In the genomic region with DNA sequence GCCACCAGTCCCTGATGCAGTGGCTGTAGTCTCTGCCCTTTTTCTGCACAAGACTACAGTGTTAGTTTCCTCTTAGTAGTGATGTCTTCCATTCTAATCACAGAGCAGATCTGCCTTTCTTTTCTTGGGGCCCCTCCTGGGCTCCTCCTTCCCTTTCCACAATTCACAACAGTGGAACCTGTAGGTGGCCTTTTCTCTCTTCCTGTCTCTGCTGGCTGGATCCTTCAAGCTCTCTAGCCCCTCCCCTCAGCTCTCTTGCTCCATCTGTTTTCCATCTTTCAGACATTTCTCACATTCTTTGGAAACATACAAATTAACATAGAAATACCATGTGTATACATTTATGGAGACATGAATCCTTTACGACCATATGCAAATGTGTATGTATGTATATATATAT, we compare ENCODE assay signal across 13 cellular contexts. TPM values are rescaled to one million over a fixed set of nuclear protein-coding genes. Genes with fewer than 3 reads are reported as not detected.
DNase-seq lines count a peak whose midpoint lies in the region; ATAC-seq and TF ChIP-seq lines count a peak whose summit lies in the region.
"Had no signal": no experiment of that assay in that cellular context is flagged by ENCODE, and none has a peak within 500 bp of the region (broad histone marks: within the 10 kb centered on the region; RNA-seq: fewer than 3 reads in every experiment).

No MANE protein-coding gene starts in this region.

- H3K27me3 ChIP-seq in esophagus muscularis mucosa: no peaks in the 10 kb centered on the region
- no peaks in the 10 kb centered on the region for H3K27me3 ChIP-seq in MG63

- peak overlapping the region; percentile 79 for H3K4me3 Mint-ChIP-seq in nephron progenitor cell
- H3K4me3 Mint-ChIP-seq: activated CD4-positive, alpha-beta memory T cell treated with anti-CD3 and anti-CD28 coated beads for 36 hours; CD8-positive, alpha-beta memory T cell had no signal

- H3K4me1 ChIP-seq in esophagus muscularis mucosa: no peaks in the 10 kb centered on the region

- intact Hi-C loops in esophagus muscularis mucosa (cut with DNase I): no loop called here

- TF ChIP-seq CTCF in AG09309 (IDR thresholded peaks at IDR 0.05; ENCODE audit: control insufficient read depth, insufficient read depth, low read depth, low read length, missing control alignments): no peak
- no peak for TF ChIP-seq CTCF in esophagus muscularis mucosa (IDR thresholded peaks at IDR 0.05)
- TF ChIP-seq CTCF in nephron progenitor cell (IDR thresholded peaks at IDR 0.05): no peak

- no peaks in the 10 kb centered on the region for H3K9me3 ChIP-seq in esophagus muscularis mucosa
- H3K9me3 ChIP-seq in MG63: no peaks in the 10 kb centered on the region

- peak overlapping the region; percentile 16 for H3K4me3 ChIP-seq in AG09309 (ENCODE audit: control insufficient read depth, low read depth, low read length)
- H3K4me3 ChIP-seq in esophagus muscularis mucosa: peak overlapping the region; percentile 34 to 48 (median 39)
- no peak overlapping the region for H3K4me3 ChIP-seq in MG63

- 74% methylated on average over 1 of the region's 1 CpG for WGBS in esophagus muscularis mucosa

- no peak for TF ChIP-seq EP300 in esophagus muscularis mucosa (IDR thresholded peaks at IDR 0.05)

- peaks cover 24% of the 10 kb centered on the region for H3K4me1 Mint-ChIP-seq in nephron progenitor cell

- H3K9me3 Mint-ChIP-seq in nephron progenitor cell: peaks cover 55% of the 10 kb centered on the region
- H3K9me3 Mint-ChIP-seq: activated CD4-positive, alpha-beta memory T cell treated with anti-CD3 and anti-CD28 coated beads for 36 hours; CD8-positive, alpha-beta memory T cell had no signal

- no peaks in the 10 kb centered on the region for H3K27me3 Mint-ChIP-seq in nephron progenitor cell (ENCODE audit: low read depth, poor library complexity)
- H3K27me3 Mint-ChIP-seq: activated CD4-positive, alpha-beta memory T cell treated with anti-CD3 and anti-CD28 coated beads for 36 hours had no signal

- no peak for TF ChIP-seq POLR2A in esophagus muscularis mucosa (IDR thresholded peaks at IDR 0.05; ENCODE audit: low read depth)

- ATAC-seq in GM21447 (IDR thresholded peaks at IDR 0.05; ENCODE audit: unreplicated experiment): no peak

- H3K36me3 ChIP-seq in esophagus muscularis mucosa (no peaks in the 10 kb centered on the region), MG63 (no peaks in the 10 kb centered on the region)

- DNase-seq in AG09309 (ENCODE audit: low read depth) (no peak), NCI-H1092 (lab: John Stamatoyannopoulos, UW) (peak; percentile 10), esophagus muscularis mucosa (ENCODE audit: extremely low spot score) (no peak), nephron progenitor cell (no peak), MG63 (no peak), LoVo (ENCODE audit: low spot score) (no peak)
- no peak for DNase-seq in stimulated activated CD4-positive, alpha-beta T cell treated with anti-CD3 and anti-CD28 coated beads, Interleukin-4, amount 100 ng/mL, for 4 hours
- DNase-seq: activated CD4-positive, alpha-beta memory T cell treated with anti-CD3 and anti-CD28 coated beads for 36 hours; CD8-positive, alpha-beta memory T cell; GOT3; NCI-H1417 treated with DMSO at 0.1 percent for 48 hours; stimulated activated CD4-positive, alpha-beta T cell treated with anti-CD3 and anti-CD28 coated beads, Interleukin-15, amount 100 ng/mL, for 24 hours had no signal

- H3K27ac ChIP-seq in esophagus muscularis mucosa (replicated peaks in 1 of 4): no peak overlapping the region

- peak overlapping the region; percentile 58 for H3K27ac Mint-ChIP-seq in nephron progenitor cell
- H3K27ac Mint-ChIP-seq: activated CD4-positive, alpha-beta memory T cell treated with anti-CD3 and anti-CD28 coated beads for 36 hours had no signal

- peaks cover 14% of the 10 kb centered on the region for H3K36me3 Mint-ChIP-seq in nephron progenitor cell (ENCODE audit: low read depth)
- H3K36me3 Mint-ChIP-seq: activated CD4-positive, alpha-beta memory T cell treated with anti-CD3 and anti-CD28 coated beads for 36 hours had no signal

RNA-seq across cellular contexts. Expression of a gene that starts 0.3 kb away (rescaled TPM):
- under 1 TPM in 3 of 4 donors, not detected in 1; 0.17 to 0.58 (median 0.34) TPM for total RNA-seq in esophagus muscularis mucosa
- total RNA-seq in MG63 (2014; rRNA removed; shearing (Covaris generic); ENCODE audit: low replicate concordance): not detected in 2 replicates

RNA-seq across cellular contexts. Expression of a gene that starts 16.1 kb away (rescaled TPM):
- total RNA-seq in esophagus muscularis mucosa: 10 to 100 TPM in 1 of 4 donors, 1 to 10 TPM in 3; 6.2 to 15.4 (median 9.3) TPM
- 8.4 and 10.8 TPM in 2 replicates for total RNA-seq in MG63 (2014; rRNA removed; shearing (Covaris generic); ENCODE audit: low replicate concordance)
